ENCODE assay signal across 2 cellular contexts in genomic region chr2:103159018-103159417, GRCh38.
TF ChIP-seq lines count a peak whose summit lies in the region.

No MANE protein-coding gene starts in this region.

TF ChIP-seq in HepG2, 621 proteins besides CTCF, POLR2A, EP300 and RAD21 (continued from another document):
- TF ChIP-seq NFRKB (IDR thresholded peaks at IDR 0.05) (no peak), ZNF337 (CRISPR knock-in tag; IDR thresholded peaks at IDR 0.05; ENCODE audit: borderline replicate concordance, low read depth) (no peak), ZNF121 (CRISPR knock-in tag; IDR thresholded peaks at IDR 0.05) (no peak), GMEB2 (CRISPR knock-in tag; IDR thresholded peaks at IDR 0.05; ENCODE audit: low read depth) (no peak), ZNF276 (CRISPR knock-in tag; IDR thresholded peaks at IDR 0.05; ENCODE audit: low read depth) (no peak), USF2 (IDR thresholded peaks at IDR 0.05; ENCODE audit: low read depth, low read length) (no peak), USF2 (CRISPR knock-in tag; IDR thresholded peaks at IDR 0.05; ENCODE audit: borderline replicate concordance) (no peak), PRDM4 (CRISPR knock-in tag; IDR thresholded peaks at IDR 0.05; ENCODE audit: borderline replicate concordance) (no peak), NAIF1 (CRISPR knock-in tag; IDR thresholded peaks at IDR 0.05; ENCODE audit: borderline replicate concordance) (no peak), JARID2 (CRISPR knock-in tag; IDR thresholded peaks at IDR 0.05; ENCODE audit: insufficient replicate concordance) (no peak), SRSF1 (optimal IDR thresholded peaks at IDR 0.05; ENCODE audit: low read depth, low read length) (no peak), KAT8 (CRISPR knock-in tag; IDR thresholded peaks at IDR 0.05) (no peak), NFYB (CRISPR knock-in tag; IDR thresholded peaks at IDR 0.05) (no peak), IRX3 (CRISPR knock-in tag; IDR thresholded peaks at IDR 0.05; ENCODE audit: borderline replicate concordance, low read depth) (no peak), SPEN (CRISPR knock-in tag; IDR thresholded peaks at IDR 0.05; ENCODE audit: low read depth) (no peak)

TF ChIP-seq in GM12878, 131 proteins besides CTCF, POLR2A, EP300 and RAD21 (continued from another document):
- TF ChIP-seq SKIL (IDR thresholded peaks at IDR 0.05; ENCODE audit: low read depth, poor library complexity, severe bottlenecking) (no peak), E4F1 (IDR thresholded peaks at IDR 0.05; ENCODE audit: borderline replicate concordance, partially characterized antibody) (no peak), ZNF384 (IDR thresholded peaks at IDR 0.05; ENCODE audit: borderline replicate concordance, low read depth, low read length) (no peak), MLLT1 (IDR thresholded peaks at IDR 0.05) (no peak), SRF (IDR thresholded peaks at IDR 0.05; ENCODE audit: low read depth in 2 of 2, low read length in 2 of 2) (no peak), CEBPZ (IDR thresholded peaks at IDR 0.05; ENCODE audit: low read depth, low read length) (no peak), NFYA (IDR thresholded peaks at IDR 0.05; ENCODE audit: borderline replicate concordance, low read depth, low read length) (no peak), HCFC1 (IDR thresholded peaks at IDR 0.05; ENCODE audit: low read length) (no peak), ATF2 (IDR thresholded peaks at IDR 0.05; ENCODE audit: low read length) (no peak), ZSCAN29 (IDR thresholded peaks at IDR 0.05) (no peak), RUNX3 (IDR thresholded peaks at IDR 0.05; ENCODE audit: low read length) (no peak), NR2F1 (conservative IDR thresholded peaks at IDR 0.05) (no peak), POU2F2 (IDR thresholded peaks at IDR 0.05; ENCODE audit: borderline replicate concordance, low read depth, low read length) (no peak), ZNF592 (IDR thresholded peaks at IDR 0.05) (no peak), ATF7 (IDR thresholded peaks at IDR 0.05; ENCODE audit: low read depth) (no peak)
TF ChIP-seq in GM12878: peak in this region for 0.
